In genomic region chr6:79079425-79080130, GRCh38 we compare ENCODE assay signal across 8 cellular contexts. TPM values are rescaled to one million over a fixed set of nuclear protein-coding genes. Genes with fewer than 3 reads are reported as not detected.
DNase-seq lines count a peak whose midpoint lies in the region; ATAC-seq and TF ChIP-seq lines count a peak whose summit lies in the region.

No MANE protein-coding gene starts in this region.

- DNase-seq in GM12865 (ENCODE audit: low read depth) = no peak
- DNase-seq in WERI-Rb-1 = no peak
- DNase-seq in stimulated activated effector memory CD8-positive, alpha-beta T cell treated with anti-CD3 and anti-CD28 coated beads, Interleukin-12 subunit alpha, Interleukin-12 subunit beta, amount 100 ng/mL, for 72 hours (ENCODE audit: low spot score in 2 of 2) = no peak
- DNase-seq in GM10248 (ENCODE audit: extremely low spot score) = no peak
- DNase-seq in NCI-H774 (lab: John Stamatoyannopoulos, UW) = no peak

- no peak for ATAC-seq in gastroesophageal sphincter
- no peak for ATAC-seq in stimulated activated effector memory CD8-positive, alpha-beta T cell treated with anti-CD3 and anti-CD28 coated beads, Interleukin-12 subunit alpha, Interleukin-12 subunit beta, amount 100 ng/mL, for 72 hours
- ATAC-seq in HG02759 (IDR thresholded peaks at IDR 0.05; ENCODE audit: unreplicated experiment) = no peak

- peaks cover 4% of the 10 kb centered on the region for H3K4me1 Mint-ChIP-seq in stimulated activated effector memory CD8-positive, alpha-beta T cell treated with anti-CD3 and anti-CD28 coated beads, Interleukin-12 subunit alpha, Interleukin-12 subunit beta, amount 100 ng/mL, for 72 hours

- H3K4me3 ChIP-seq in GM12865 (ENCODE audit: low read depth, low read length) (peak overlapping the region; percentile 71), WERI-Rb-1 (ENCODE audit: low read depth, low read length) (peak overlapping the region; percentile 82), gastroesophageal sphincter (peak overlapping the region; percentile 45 to 85)

- no peak for TF ChIP-seq EP300 in gastroesophageal sphincter (IDR thresholded peaks at IDR 0.05)

- H3K27ac ChIP-seq in 22Rv1 (peak overlapping the region; percentile 94), WERI-Rb-1 (peak overlapping the region; percentile 99), gastroesophageal sphincter (peak overlapping the region; percentile 65 to 100 (median 96))

- no peak for TF ChIP-seq CTCF in 22Rv1 (IDR thresholded peaks at IDR 0.05)
- no peak for TF ChIP-seq CTCF in GM12865 (IDR thresholded peaks at IDR 0.05; ENCODE audit: insufficient read depth, low read depth, low read length, missing control alignments)
- no peak for TF ChIP-seq CTCF in WERI-Rb-1 (IDR thresholded peaks at IDR 0.05; ENCODE audit: low read depth, low read length)
- no peak for TF ChIP-seq CTCF in gastroesophageal sphincter (IDR thresholded peaks at IDR 0.05)
- TF ChIP-seq CTCF in GM10248 (IDR thresholded peaks at IDR 0.05; ENCODE audit: control extremely low read depth, extremely low read depth, low read depth, missing control alignments) = no peak

- H3K9me3 ChIP-seq in WERI-Rb-1 (ENCODE audit: severe bottlenecking) (no peaks in the 10 kb centered on the region), gastroesophageal sphincter (no peaks in the 10 kb centered on the region)

- TF ChIP-seq POLR2A in gastroesophageal sphincter (IDR thresholded peaks at IDR 0.05) = no peak

- POLR2A ChIA-PET in GM10248 (lab: Yijun Ruan, JAX) = no interaction called here

- H3K27me3 ChIP-seq in WERI-Rb-1 (ENCODE audit: insufficient read depth, low read depth, severe bottlenecking) (no peaks in the 10 kb centered on the region), gastroesophageal sphincter (no peaks in the 10 kb centered on the region)

- H3K4me3 Mint-ChIP-seq in stimulated activated effector memory CD8-positive, alpha-beta T cell treated with anti-CD3 and anti-CD28 coated beads, Interleukin-12 subunit alpha, Interleukin-12 subunit beta, amount 100 ng/mL, for 72 hours = peak overlapping the region; percentile 89

- peaks cover 32% of the 10 kb centered on the region for H3K36me3 Mint-ChIP-seq in stimulated activated effector memory CD8-positive, alpha-beta T cell treated with anti-CD3 and anti-CD28 coated beads, Interleukin-12 subunit alpha, Interleukin-12 subunit beta, amount 100 ng/mL, for 72 hours

- WGBS in gastroesophageal sphincter (ENCODE audit: low coverage in 1 of 2), 2 donors = 12 to 24% methylated on average over 6 of the region's 6 CpGs

- peak overlapping the region; percentile 95 for H3K27ac Mint-ChIP-seq in stimulated activated effector memory CD8-positive, alpha-beta T cell treated with anti-CD3 and anti-CD28 coated beads, Interleukin-12 subunit alpha, Interleukin-12 subunit beta, amount 100 ng/mL, for 72 hours

- CTCF ChIA-PET in GM10248 (lab: Yijun Ruan, JAX) = interaction anchor here (0.9 to 1.4 kb wide), 3 partner anchors 13 to 457 kb away, joined by 3 read pairs; partner anchors contain the start of gene LCA5

- H3K9me3 Mint-ChIP-seq in stimulated activated effector memory CD8-positive, alpha-beta T cell treated with anti-CD3 and anti-CD28 coated beads, Interleukin-12 subunit alpha, Interleukin-12 subunit beta, amount 100 ng/mL, for 72 hours = no peaks in the 10 kb centered on the region

- H3K36me3 ChIP-seq in WERI-Rb-1 (peaks cover 4% of the 10 kb centered on the region), gastroesophageal sphincter (no peaks in the 10 kb centered on the region)

- H3K4me1 ChIP-seq in gastroesophageal sphincter = peaks cover 0 to 34% (median 8%) of the 10 kb centered on the region in 3 donors

RNA-seq across cellular contexts. Expression of gene PHIP, which starts 1.5 kb away (rescaled TPM):
- total RNA-seq in gastroesophageal sphincter = 10 to 100 TPM; 24.9 to 44.2 (median 32.9) TPM
